Comparison of ENCODE assay signal across 22 cellular contexts in the genomic region with DNA sequence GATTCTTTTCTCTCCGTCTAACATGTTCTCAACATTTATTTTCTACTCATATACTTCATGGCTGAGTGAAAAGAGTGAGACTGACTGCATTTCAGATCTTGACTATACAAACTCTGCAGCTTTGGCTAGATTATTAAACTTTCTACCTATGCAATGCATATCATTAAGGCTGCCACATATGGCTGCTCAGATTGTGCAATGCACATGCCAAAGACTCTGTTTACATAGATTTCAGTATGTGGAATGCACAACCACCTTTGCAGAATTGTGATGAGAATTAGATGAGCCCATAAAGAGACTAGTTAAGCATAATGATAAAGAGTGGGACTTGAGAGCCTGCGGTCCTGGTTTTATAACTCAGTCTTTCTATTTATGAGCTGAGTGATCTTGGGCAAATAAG.
DNase-seq lines count a peak whose midpoint lies in the region; ATAC-seq, FAIRE-seq and TF ChIP-seq lines count a peak whose summit lies in the region.
"Had no signal": no experiment of that assay in that cellular context is flagged by ENCODE, and none has a peak within 500 bp of the region (broad histone marks: within the 10 kb centered on the region; RNA-seq: fewer than 3 reads in every experiment).

No MANE protein-coding gene starts in this region.

- no peak overlapping the region for H2AFZ ChIP-seq in HepG2 (ENCODE audit: low read length)
- H2AFZ ChIP-seq in GM23248 = no peak overlapping the region

- no peaks in the 10 kb centered on the region for H3K9me2 ChIP-seq in GM23248 (ENCODE audit: insufficient read depth)

- WGBS in HepG2 (ENCODE audit: low lambda C conversion rate) = 24% methylated on average over 2 of the region's 2 CpGs
- WGBS in right lobe of liver (ENCODE audit: insufficient coverage, low coverage, low lambda C conversion rate, missing lambda C conversion rate) = 86% methylated on average over 2 of the region's 2 CpGs
- WGBS in GM23248 (ENCODE audit: low coverage in 1 of 2, low lambda C conversion rate in 2 of 2, missing lambda C conversion rate in 2 of 2), 2 experiments = 79 to 82% methylated on average over 2 of the region's 2 CpGs

- TF ChIP-seq POLR2A in HepG2 (IDR thresholded peaks at IDR 0.05; ENCODE audit: insufficient read depth in 1 of 2, low read depth in 2 of 2, low read length in 2 of 2) (no peak), right lobe of liver (IDR thresholded peaks at IDR 0.05) (no peak)

- no peak for ATAC-seq in HepG2
- ATAC-seq in right lobe of liver = no peak
- ATAC-seq: A549; CD8-positive, alpha-beta T cell; GM12878 had no signal

- H3K79me2 ChIP-seq in HepG2 (ENCODE audit: insufficient read depth, low read length) (no peaks in the 10 kb centered on the region), GM23248 (ENCODE audit: insufficient read depth) (no peaks in the 10 kb centered on the region)

- no peaks in the 10 kb centered on the region for H3K4me1 ChIP-seq in HepG2 (ENCODE audit: insufficient read depth, low read length)
- H3K4me1 ChIP-seq in right lobe of liver = no peaks in the 10 kb centered on the region
- H3K4me1 ChIP-seq in GM23248 (ENCODE audit: insufficient read depth) = no peaks in the 10 kb centered on the region
- H3K4me1 ChIP-seq: A549; BLaER1 treated with 17β-estradiol and CSF1 and Interleukin-3, amounts not matched to agents 10 nM and 100 nM had no signal

- intact Hi-C loops in HepG2 (cut with micrococcal nuclease; ENCODE audit: unreplicated experiment) = no loop called here
- intact Hi-C loops in right lobe of liver (cut with DNase I) = no loop called here

- in situ Hi-C loops in HepG2 (cut with HindIII; ENCODE audit: extremely low pct_ligation_motif_present, low pct_unique_long_range_greater_than_20kb) (no loop called here), GM23248 (cut with MboI) (no loop called here)

- H3K9me3 ChIP-seq in HepG2 (ENCODE audit: low read length) = no peaks in the 10 kb centered on the region
- H3K9me3 ChIP-seq in right lobe of liver = no peaks in the 10 kb centered on the region
- no peaks in the 10 kb centered on the region for H3K9me3 ChIP-seq in GM23248 (ENCODE audit: low read depth)
- H3K9me3 ChIP-seq: A549; BLaER1 treated with 17β-estradiol and CSF1 and Interleukin-3, amounts not matched to agents 10 nM and 100 nM had no signal

- H3K4me2 ChIP-seq in HepG2 (ENCODE audit: low read depth, low read length) = no peak overlapping the region
- H3K4me2 ChIP-seq in GM23248 (ENCODE audit: unreplicated experiment) = no peak overlapping the region
- H3K4me2 ChIP-seq: A549; BLaER1 treated with 17β-estradiol and CSF1 and Interleukin-3, amounts not matched to agents 10 nM and 100 nM had no signal

- H3K36me3 ChIP-seq in HepG2 (replicated peaks in 1 of 2; ENCODE audit: control insufficient read depth in 1 of 2, insufficient read depth in 2 of 2, low read length in 2 of 2) (no peaks in the 10 kb centered on the region), right lobe of liver (no peaks in the 10 kb centered on the region), GM23248 (ENCODE audit: low read depth) (no peaks in the 10 kb centered on the region)
- H3K36me3 ChIP-seq: BLaER1 treated with 17β-estradiol and CSF1 and Interleukin-3, amounts not matched to agents 10 nM and 100 nM had no signal

- FAIRE-seq in HepG2 (lab: Jason Lieb, UNC) = no peak
- FAIRE-seq: A549, GM12878, GM12892, GM18507 had no signal

- H3K27ac ChIP-seq in HepG2 (ENCODE audit: extremely low read length, insufficient read depth, low read length) = no peak overlapping the region
- H3K27ac ChIP-seq in right lobe of liver = no peak overlapping the region
- no peak overlapping the region for H3K27ac ChIP-seq in GM23248
- H3K27ac ChIP-seq: 22Rv1; A549; BLaER1 treated with 17β-estradiol and CSF1 and Interleukin-3, amounts not matched to agents 10 nM and 100 nM; C4-2B had no signal

- TF ChIP-seq RAD21 in HepG2 (CRISPR knock-in tag; IDR thresholded peaks at IDR 0.05) (no peak), Ishikawa (IDR thresholded peaks at IDR 0.05; ENCODE audit: low read depth) (no peak)

- TF ChIP-seq EP300 in HepG2 (IDR thresholded peaks at IDR 0.05; ENCODE audit: low read depth in 2 of 2, low read length in 2 of 2) (no peak), HepG2 (CRISPR knock-in tag; IDR thresholded peaks at IDR 0.05; ENCODE audit: borderline replicate concordance) (no peak), Ishikawa (IDR thresholded peaks at IDR 0.05; ENCODE audit: borderline replicate concordance) (no peak)

- no peaks in the 10 kb centered on the region for H3F3A ChIP-seq in GM23248 (ENCODE audit: insufficient read depth)

- no peak for TF ChIP-seq CTCF in HepG2 (CRISPR knock-in tag; IDR thresholded peaks at IDR 0.05)
- TF ChIP-seq CTCF in right lobe of liver (IDR thresholded peaks at IDR 0.05) = no peak

- H3K4me3 ChIP-seq in HepG2 (replicated peaks in 1 of 3; ENCODE audit: insufficient read depth in 1 of 3, low read depth in 2 of 3, low read length in 3 of 3) = no peak overlapping the region
- H3K4me3 ChIP-seq in right lobe of liver = no peak overlapping the region
- no peak overlapping the region for H3K4me3 ChIP-seq in GM23248
- H3K4me3 ChIP-seq: A549; BLaER1 treated with 17β-estradiol and CSF1 and Interleukin-3, amounts not matched to agents 10 nM and 100 nM; GM12878 had no signal

- CTCF ChIA-PET in HepG2 (lab: Yijun Ruan, JAX; ENCODE audit: low intra/inter-chr PET ratio, low total read pairs) = no interaction called here

- H3K27me3 ChIP-seq in HepG2 (ENCODE audit: control insufficient read depth in 1 of 2, insufficient read depth in 2 of 2, low read length in 2 of 2) = no peaks in the 10 kb centered on the region
- no peaks in the 10 kb centered on the region for H3K27me3 ChIP-seq in right lobe of liver
- no peaks in the 10 kb centered on the region for H3K27me3 ChIP-seq in GM23248 (replicated peaks; ENCODE audit: insufficient read depth)
- H3K27me3 ChIP-seq: BLaER1 treated with 17β-estradiol and CSF1 and Interleukin-3, amounts not matched to agents 10 nM and 100 nM had no signal

- H4K20me1 ChIP-seq in HepG2 (ENCODE audit: insufficient read depth, low read length) (no peaks in the 10 kb centered on the region), GM23248 (ENCODE audit: insufficient read depth) (no peaks in the 10 kb centered on the region)
- H4K20me1 ChIP-seq: BLaER1 treated with 17β-estradiol and CSF1 and Interleukin-3, amounts not matched to agents 10 nM and 100 nM had no signal

- DNase-seq in HepG2 (ENCODE audit: low spot score) (no peak), right lobe of liver (no peak), NCI-H524 treated with DMSO at 0.1 percent for 48 hours (lab: John Stamatoyannopoulos, UW) (no peak), GM23248 (no peak)
- DNase-seq: AML-193; CD4-positive, alpha-beta T cell; CD8-positive, alpha-beta T cell; DMS 273 treated with DMSO at 0.1 percent for 48 hours; DMS153; DMS53; DMS79; DND-41; EL; GDM1 had no signal

- H3K9ac ChIP-seq in HepG2 (ENCODE audit: insufficient read depth, low read depth, low read length) (no peak overlapping the region), GM23248 (no peak overlapping the region)
- H3K9ac ChIP-seq: BLaER1 treated with 17β-estradiol and CSF1 and Interleukin-3, amounts not matched to agents 10 nM and 100 nM had no signal

- no TSS peak for BruUV-seq in HepG2 (replicated peaks; lab: Mats Ljungman, UMichigan)

- POLR2A ChIA-PET in HepG2 (lab: Yijun Ruan, JAX) = no interaction called here

TF ChIP-seq in HepG2, 621 proteins besides CTCF, POLR2A, EP300 and RAD21:
- peak; percentile 79 for TF ChIP-seq CEBPB (IDR thresholded peaks at IDR 0.05; ENCODE audit: borderline replicate concordance, low read depth, low read length)
- TF ChIP-seq, protein P1, sequence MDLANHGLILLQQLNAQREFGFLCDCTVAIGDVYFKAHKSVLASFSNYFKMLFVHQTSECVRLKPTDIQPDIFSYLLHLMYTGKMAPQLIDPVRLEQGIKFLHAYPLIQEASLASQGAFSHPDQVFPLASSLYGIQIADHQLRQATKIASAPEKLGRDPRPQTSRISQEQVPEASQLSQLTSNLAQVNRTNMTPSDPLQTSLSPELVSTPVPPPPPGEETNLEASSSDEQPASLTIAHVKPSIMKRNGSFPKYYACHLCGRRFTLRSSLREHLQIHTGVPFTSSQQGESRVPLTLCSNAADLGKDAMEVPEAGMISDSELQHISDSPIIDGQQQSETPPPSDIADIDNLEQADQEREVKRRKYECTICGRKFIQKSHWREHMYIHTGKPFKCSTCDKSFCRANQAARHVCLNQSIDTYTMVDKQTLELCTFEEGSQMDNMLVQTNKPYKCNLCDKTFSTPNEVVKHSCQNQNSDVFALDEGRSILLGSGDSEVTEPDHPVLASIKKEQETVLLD (CRISPR knock-in tag; IDR thresholded peaks at IDR 0.05; ENCODE audit: low read depth) = no peak
- peak; percentile 49 for TF ChIP-seq CEBPG (CRISPR knock-in tag; IDR thresholded peaks at IDR 0.05)
- TF ChIP-seq LCORL (IDR thresholded peaks at IDR 0.05) = no peak
- TF ChIP-seq LCORL (CRISPR knock-in tag; IDR thresholded peaks at IDR 0.05) = no peak
- TF ChIP-seq ZNF101 (CRISPR knock-in tag; IDR thresholded peaks at IDR 0.05; ENCODE audit: borderline replicate concordance, low read depth) = no peak

TF ChIP-seq in Ishikawa, 13 proteins besides CTCF, POLR2A, EP300 and RAD21:
- no peak for TF ChIP-seq EGR1 (IDR thresholded peaks at IDR 0.05)
- peak; percentile 55; the same call in 1 of the 2 replicates for TF ChIP-seq CEBPB (IDR thresholded peaks at IDR 0.05)
- TF ChIP-seq ZBTB7A (IDR thresholded peaks at IDR 0.05; ENCODE audit: low read depth) = no peak
